Comparison of ENCODE assay signal across 1 cellular context in genomic region chr14:72000907-72001306, GRCh38.
TF ChIP-seq lines count a peak whose summit lies in the region.

No MANE protein-coding gene starts in this region.

TF ChIP-seq in GM12878, 131 proteins besides CTCF, POLR2A, EP300 and RAD21 (continued from another document):
- TF ChIP-seq FOXM1 (IDR thresholded peaks at IDR 0.05; ENCODE audit: low read depth, low read length), result peak; percentile 90; the same call in 1 of the 2 replicates
- peak; percentile 60 for TF ChIP-seq MEF2B (IDR thresholded peaks at IDR 0.05; ENCODE audit: partially characterized antibody, poor library complexity, severe bottlenecking)
- TF ChIP-seq CHD2 (IDR thresholded peaks at IDR 0.05; ENCODE audit: borderline replicate concordance, low read depth, low read length), result 0 out of 2 replicates have a peak, but pooled peaks have one; percentile 28
- TF ChIP-seq STAT3 (IDR thresholded peaks at IDR 0.05; ENCODE audit: low read depth, low read length), result no peak
- peak; percentile 61; the same call in 1 of the 2 replicates for TF ChIP-seq DPF2 (IDR thresholded peaks at IDR 0.05)
- peak; percentile 78; the same call in 1 of the 2 replicates for TF ChIP-seq SPI1 (IDR thresholded peaks at IDR 0.05; ENCODE audit: borderline replicate concordance, insufficient read depth, low read depth, low read length)
- TF ChIP-seq IKZF2 (IDR thresholded peaks at IDR 0.05), result peak; percentile 72 to 77
- no peak for TF ChIP-seq IRF3 (IDR thresholded peaks at IDR 0.05)
- TF ChIP-seq RELB (IDR thresholded peaks at IDR 0.05; ENCODE audit: low read depth), result peak; percentile 80; the same call in 1 of the 2 replicates
- TF ChIP-seq BCL3 (IDR thresholded peaks at IDR 0.05; ENCODE audit: borderline replicate concordance, insufficient read depth, low read depth, low read length, poor library complexity, severe bottlenecking), result peak; percentile 63
- peak; percentile 72; the same call in 1 of the 2 replicates for TF ChIP-seq IKZF1 (conservative IDR thresholded peaks at IDR 0.05)
- peak; percentile 48; the same call in 1 of the 2 replicates for TF ChIP-seq ZNF687 (IDR thresholded peaks at IDR 0.05)
- 0 out of 2 replicates have a peak, but pooled peaks have one; percentile 10 for TF ChIP-seq ZBTB40 (IDR thresholded peaks at IDR 0.05; ENCODE audit: borderline replicate concordance)
- TF ChIP-seq POLR2AphosphoS5 (IDR thresholded peaks at IDR 0.05; ENCODE audit: low read length), result no peak
- peak; percentile 81 for TF ChIP-seq JUNB (IDR thresholded peaks at IDR 0.05)
- peak; percentile 80; the same call in 1 of the 2 replicates for TF ChIP-seq PAX5 (IDR thresholded peaks at IDR 0.05; ENCODE audit: borderline replicate concordance, low read depth, low read length)
- peak; percentile 38; the same call in 1 of the 2 replicates for TF ChIP-seq CREB1 (IDR thresholded peaks at IDR 0.05; ENCODE audit: low read depth)
- peak; percentile 88 for TF ChIP-seq NFIC (IDR thresholded peaks at IDR 0.05; ENCODE audit: low read depth, low read length)
- peak; percentile 69; the same call in 1 of the 2 replicates for TF ChIP-seq ATF2 (IDR thresholded peaks at IDR 0.05; ENCODE audit: low read length)
- peak; percentile 3; the same call in 1 of the 2 replicates for TF ChIP-seq SMC3 (IDR thresholded peaks at IDR 0.05; ENCODE audit: borderline replicate concordance, low read length)
- no peak for TF ChIP-seq BMI1 (IDR thresholded peaks at IDR 0.05; ENCODE audit: borderline replicate concordance)
- peak; percentile 49 to 55; a peak in 2 of 4 replicates for TF ChIP-seq BHLHE40 (IDR thresholded peaks at IDR 0.05; ENCODE audit: borderline replicate concordance in 1 of 2, low read depth in 2 of 2, low read length in 1 of 2)
- TF ChIP-seq NR2F1 (conservative IDR thresholded peaks at IDR 0.05), result peak; percentile 53; the same call in 1 of the 2 replicates
- TF ChIP-seq MEF2A (IDR thresholded peaks at IDR 0.05; ENCODE audit: insufficient read depth, low read depth, low read length), result peak; percentile 60; the same call in 1 of the 2 replicates
- TF ChIP-seq RBBP5 (conservative IDR thresholded peaks at IDR 0.05), result no peak
- TF ChIP-seq TCF7 (IDR thresholded peaks at IDR 0.05; ENCODE audit: borderline replicate concordance), result peak; percentile 8; the same call in 1 of the 2 replicates
- TF ChIP-seq MTA2 (IDR thresholded peaks at IDR 0.05; ENCODE audit: low read depth), result peak; percentile 41
- TF ChIP-seq CUX1 (IDR thresholded peaks at IDR 0.05; ENCODE audit: insufficient replicate concordance, low read depth, low read length), result no peak
- TF ChIP-seq HCFC1 (IDR thresholded peaks at IDR 0.05; ENCODE audit: low read length), result no peak
